ENCODE assay signal across 11 cellular contexts in the genomic region with DNA sequence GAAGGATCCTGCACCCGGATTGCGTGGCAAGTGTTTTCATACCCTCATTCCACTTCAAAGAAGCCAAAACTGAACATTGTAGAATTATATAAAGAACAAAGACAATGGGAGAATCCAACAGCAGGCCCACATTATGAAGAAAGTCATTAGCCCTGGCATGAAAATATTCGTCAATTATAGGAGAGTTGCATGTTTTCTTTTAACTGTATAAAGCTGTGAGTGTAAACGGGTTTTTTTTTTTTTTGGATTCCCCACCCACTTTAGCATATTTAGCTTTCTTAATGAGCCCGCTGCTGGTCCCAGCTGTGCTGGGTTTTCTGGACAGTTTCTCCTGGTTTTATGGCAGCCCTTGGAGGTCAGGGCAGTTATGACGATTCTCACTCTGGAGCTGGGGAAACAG.
"Had no signal": no experiment of that assay in that cellular context is flagged by ENCODE, and none has a peak within 500 bp of the region (broad histone marks: within the 10 kb centered on the region; RNA-seq: fewer than 3 reads in every experiment).

No MANE protein-coding gene starts in this region.

- H3K27ac Mint-ChIP-seq: activated naive CD4-positive, alpha-beta T cell treated with anti-CD3 and anti-CD28 coated beads for 36 hours; activated naive CD8-positive, alpha-beta T cell treated with anti-CD3 and anti-CD28 coated beads, Interleukin-2, amount 50 U/mL, for 24 hours; activated T-helper 2 cell treated with anti-CD3 and anti-CD28 coated beads, Interferon-gamma antibody, Interleukin-2, Interleukin-4, amounts not matched to agents 10 μg/mL and 5 μg/mL and 100 μg/mL, durations not matched to agents 14 hours and 24 hours and 36 hours; effector memory CD8-positive, alpha-beta T cell had no signal

- H3K27me3 ChIP-seq: right lobe of liver had no signal

- H3K36me3 ChIP-seq: right lobe of liver had no signal

- H3K9me3 ChIP-seq: right lobe of liver had no signal

- H3K4me3 ChIP-seq: right lobe of liver had no signal

- H3K4me1 Mint-ChIP-seq: activated naive CD8-positive, alpha-beta T cell treated with anti-CD3 and anti-CD28 coated beads, Interleukin-2, amount 50 U/mL, for 24 hours had no signal

- H3K4me3 Mint-ChIP-seq: activated naive CD4-positive, alpha-beta T cell treated with anti-CD3 and anti-CD28 coated beads for 36 hours; activated naive CD8-positive, alpha-beta T cell treated with anti-CD3 and anti-CD28 coated beads, Interleukin-2, amount 50 U/mL, for 24 hours; effector memory CD8-positive, alpha-beta T cell had no signal

- DNase-seq: activated CD4-positive, alpha-beta T cell treated with anti-CD3 and anti-CD28 coated beads for 1 hour; activated CD4-positive, alpha-beta T cell treated with anti-CD3 and anti-CD28 coated beads, Interleukin-2, amount 50 U/mL, for 48 hours; activated naive CD4-positive, alpha-beta T cell treated with anti-CD3 and anti-CD28 coated beads for 36 hours; activated naive CD8-positive, alpha-beta T cell treated with anti-CD3 and anti-CD28 coated beads, Interleukin-2, amount 50 U/mL, for 24 hours; aorta; effector memory CD8-positive, alpha-beta T cell; hippocampal formation; right lobe of liver; stimulated activated naive CD8-positive, alpha-beta T cell treated with anti-CD3 and anti-CD28 coated beads, Interleukin-15, Interleukin-2, amounts not matched to agents 100 U/mL and 50 U/mL, for 24 hours; T1000 had no signal

- ATAC-seq: activated naive CD8-positive, alpha-beta T cell treated with anti-CD3 and anti-CD28 coated beads, Interleukin-2, amount 50 U/mL, for 24 hours; effector memory CD8-positive, alpha-beta T cell; right lobe of liver; stimulated activated naive CD8-positive, alpha-beta T cell treated with anti-CD3 and anti-CD28 coated beads, Interleukin-15, Interleukin-2, amounts not matched to agents 100 U/mL and 50 U/mL, for 24 hours had no signal

- H3K4me1 ChIP-seq: right lobe of liver had no signal

- H3K9me3 Mint-ChIP-seq: activated naive CD8-positive, alpha-beta T cell treated with anti-CD3 and anti-CD28 coated beads, Interleukin-2, amount 50 U/mL, for 24 hours; activated T-helper 2 cell treated with anti-CD3 and anti-CD28 coated beads, Interferon-gamma antibody, Interleukin-2, Interleukin-4, amounts not matched to agents 10 μg/mL and 5 μg/mL and 100 μg/mL, durations not matched to agents 14 hours and 24 hours and 36 hours; effector memory CD8-positive, alpha-beta T cell had no signal

- H3K27ac ChIP-seq: right lobe of liver had no signal
